In the genomic region with DNA sequence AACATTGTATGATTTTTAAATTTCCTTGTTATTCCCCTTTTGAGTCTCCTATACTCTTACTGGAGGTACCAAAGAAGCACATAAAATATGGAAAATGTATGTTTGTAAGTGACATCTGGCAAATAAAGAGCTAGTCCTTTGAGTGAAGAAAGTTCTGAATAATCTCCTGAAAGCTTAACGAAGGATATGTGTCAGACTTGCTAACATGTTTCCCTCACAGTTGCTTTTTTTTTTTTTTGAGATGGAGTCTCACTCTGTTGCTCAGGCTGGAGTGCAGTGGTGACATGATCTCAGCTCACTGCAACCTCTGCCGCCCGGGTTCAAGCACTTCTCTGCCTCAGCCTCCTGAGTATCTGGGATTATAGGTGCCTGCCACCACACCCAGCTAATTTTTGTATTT, we compare ENCODE assay signal across 13 cellular contexts.
"Had no signal": no experiment of that assay in that cellular context is flagged by ENCODE, and none has a peak within 500 bp of the region (broad histone marks: within the 10 kb centered on the region; RNA-seq: fewer than 3 reads in every experiment).

No MANE protein-coding gene starts in this region.

- H3K4me3 Mint-ChIP-seq: T-helper 1 cell treated with Interleukin-12 subunit alpha and Interleukin-12 subunit beta and Interleukin-4 antibody, amounts not matched to agents 30 μg/mL and 1 μg/mL, for 36 hours had no signal

- H3K27ac Mint-ChIP-seq: progenitor cell of endocrine pancreas; T-helper 1 cell treated with Interleukin-12 subunit alpha and Interleukin-12 subunit beta and Interleukin-4 antibody, amounts not matched to agents 30 μg/mL and 1 μg/mL, for 36 hours had no signal

- H3K9me3 Mint-ChIP-seq: activated naive CD4-positive, alpha-beta T cell treated with anti-CD3 and anti-CD28 coated beads, Interleukin-2, amount 50 U/mL, for 72 hours; T-helper 1 cell treated with Interleukin-12 subunit alpha and Interleukin-12 subunit beta and Interleukin-4 antibody, amounts not matched to agents 30 μg/mL and 1 μg/mL, for 36 hours had no signal

- DNase-seq: brain microvascular endothelial cell; effector memory CD4-positive, alpha-beta T cell; foreskin melanocyte; kidney glomerular epithelial cell; mesendoderm; SHP77; SK-N-SH; stimulated activated CD4-positive, alpha-beta T cell treated with anti-CD3 and anti-CD28 coated beads, Interleukin-2, amount 100 ng/mL, for 48 hours; stimulated activated naive CD4-positive, alpha-beta T cell; transverse colon had no signal

- H3K27me3 Mint-ChIP-seq: progenitor cell of endocrine pancreas had no signal
